ENCODE assay signal across 24 cellular contexts in the genomic region with DNA sequence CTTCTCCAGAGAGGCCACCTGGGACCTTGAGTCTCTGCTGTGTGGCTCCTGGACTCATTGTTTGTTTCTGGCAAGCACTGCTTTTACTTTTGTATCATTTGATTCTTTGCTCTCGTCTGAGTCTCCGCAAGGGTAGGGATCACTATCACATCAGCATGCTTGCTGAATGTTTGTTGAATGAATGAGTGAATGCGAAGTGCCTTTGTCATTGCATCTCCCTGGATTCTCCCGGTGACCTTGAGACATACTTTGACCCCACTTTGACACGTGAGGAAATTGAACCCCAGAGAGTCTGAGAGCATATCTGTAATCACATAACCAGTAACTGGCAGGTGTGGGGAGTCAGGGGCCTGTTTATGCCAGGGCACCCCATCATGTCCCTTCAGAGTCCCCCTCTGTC.
DNase-seq lines count a peak whose midpoint lies in the region; ATAC-seq and TF ChIP-seq lines count a peak whose summit lies in the region.
"Had no signal": no experiment of that assay in that cellular context is flagged by ENCODE, and none has a peak within 500 bp of the region (broad histone marks: within the 10 kb centered on the region; RNA-seq: fewer than 3 reads in every experiment).

No MANE protein-coding gene starts in this region.

- peak overlapping the region; percentile 89 for H2AK5ac ChIP-seq in IMR-90 (ENCODE audit: low read depth, low read length)

- H4K5ac ChIP-seq in IMR-90 (ENCODE audit: low read depth, low read length) = no peak overlapping the region

- H3K36me3 ChIP-seq in SK-N-SH (replicated peaks in 1 of 2; ENCODE audit: control insufficient read depth in 1 of 2, insufficient read depth in 2 of 2, low read length in 1 of 2) (peaks cover 7 to 21% of the 10 kb centered on the region in 2 experiments), IMR-90 (ENCODE audit: control insufficient read depth, insufficient read depth, low read length) (peaks cover 33% of the 10 kb centered on the region), gastroesophageal sphincter (peaks cover 0 to 38% of the 10 kb centered on the region in 2 donors)

- POLR2A ChIA-PET in SK-N-SH (lab: Yijun Ruan, JAX) (no interaction called here), IMR-90 (lab: Charles Lee; ENCODE audit: unreplicated experiment) (no interaction called here)

- peaks cover 82% of the 10 kb centered on the region for H3K79me2 ChIP-seq in SK-N-SH (ENCODE audit: insufficient read depth)

- H3K4me1 ChIP-seq in SK-N-SH (ENCODE audit: control insufficient read depth in 1 of 2, insufficient read depth in 2 of 2, low read depth in 1 of 2, low read length in 1 of 2) (peaks cover 43 to 89% of the 10 kb centered on the region in 2 experiments), IMR-90 (ENCODE audit: control insufficient read depth, insufficient read depth, low read length) (peaks cover 75% of the 10 kb centered on the region), gastroesophageal sphincter (peaks cover 18 to 100% (median 91%) of the 10 kb centered on the region in 3 donors)

- H3K9me1 ChIP-seq in IMR-90 (ENCODE audit: insufficient read depth, low read length) = peaks cover 47% of the 10 kb centered on the region

- no peaks in the 10 kb centered on the region; the same call in 1 of the 2 replicates for H4K20me1 ChIP-seq in SK-N-SH (ENCODE audit: insufficient read depth)
- H4K20me1 ChIP-seq in IMR-90 (ENCODE audit: insufficient read depth, low read length) = peaks cover 52% of the 10 kb centered on the region

- TF ChIP-seq POLR2A in IMR-90 (IDR thresholded peaks at IDR 0.05; ENCODE audit: low read depth, low read length) = no peak
- TF ChIP-seq POLR2A in gastroesophageal sphincter (IDR thresholded peaks at IDR 0.05) = no peak

- H2AK9ac ChIP-seq in IMR-90 (replicated peaks; ENCODE audit: low read depth, low read length, poor library complexity) = peak overlapping the region; percentile 49

- dilution Hi-C loops in IMR-90 (cut with HindIII; ENCODE audit: low sequenced_read_pairs, unreplicated experiment) = no loop called here

- no peak for ATAC-seq in SK-N-SH treated with all-trans-retinoic acid at 6 μM for 48 hours
- no peak for ATAC-seq in IMR-90 (ENCODE audit: low read depth)
- ATAC-seq in gastroesophageal sphincter = no peak
- no peak for ATAC-seq in GM21529 (IDR thresholded peaks at IDR 0.05; ENCODE audit: unreplicated experiment)
- ATAC-seq: body of pancreas; stimulated activated naive CD8-positive, alpha-beta T cell treated with anti-CD3 and anti-CD28 coated beads, Interleukin-15, amount 100 ng/mL, for 72 hours; upper lobe of right lung had no signal

- peak overlapping the region; percentile 54 for H3K27ac Mint-ChIP-seq in progenitor cell of endocrine pancreas
- H3K27ac Mint-ChIP-seq: activated naive CD4-positive, alpha-beta T cell treated with anti-CD3 and anti-CD28 coated beads, Interleukin-2, amount 50 U/mL, for 24 hours had no signal

- peaks cover 71 to 97% of the 10 kb centered on the region in 2 experiments for H3K79me1 ChIP-seq in IMR-90 (ENCODE audit: low read depth in 1 of 2, low read length in 2 of 2)

- intact Hi-C loops in IMR-90 (cut with micrococcal nuclease) = no loop called here

- no peak overlapping the region for H3K4me2 ChIP-seq in SK-N-SH
- H3K4me2 ChIP-seq in IMR-90 (ENCODE audit: low read depth, low read length) = no peak overlapping the region

- peak overlapping the region; percentile 95; the same call in 1 of the 2 replicates for H2BK20ac ChIP-seq in IMR-90 (ENCODE audit: low read depth, low read length)

- H3K23ac ChIP-seq in IMR-90 (ENCODE audit: low read depth, low read length) = peak overlapping the region; percentile 68; the same call in 1 of the 2 replicates

- H2BK15ac ChIP-seq in IMR-90 (ENCODE audit: low read depth, low read length) = no peak overlapping the region; the same call in 2 of the 3 replicates

- no peak overlapping the region for H3K4me3 Mint-ChIP-seq in progenitor cell of endocrine pancreas (ENCODE audit: low read depth)
- H3K4me3 Mint-ChIP-seq: activated naive CD4-positive, alpha-beta T cell treated with anti-CD3 and anti-CD28 coated beads, Interleukin-2, amount 50 U/mL, for 24 hours; IgD-negative memory B cell; stimulated activated naive CD8-positive, alpha-beta T cell treated with anti-CD3 and anti-CD28 coated beads, Interleukin-15, amount 100 ng/mL, for 72 hours had no signal

- H4K8ac ChIP-seq in IMR-90 (ENCODE audit: low read depth in 2 of 2, low read length in 2 of 2) = peak overlapping the region in 1 of 2 experiments; percentile 30; a peak in 3 of 4 replicates

- no peak overlapping the region for H3K56ac ChIP-seq in IMR-90 (ENCODE audit: extremely low read depth, insufficient read depth, low read length)

- TF ChIP-seq EP300 in SK-N-SH (IDR thresholded peaks at IDR 0.05; ENCODE audit: borderline replicate concordance in 1 of 2, low read depth in 1 of 2, low read length in 1 of 2) = no peak
- no peak for TF ChIP-seq EP300 in gastroesophageal sphincter (IDR thresholded peaks at IDR 0.05)

- H3K14ac ChIP-seq in IMR-90 (replicated peaks; ENCODE audit: low read depth, low read length) = peak overlapping the region; percentile 99

- 76% methylated on average over 5 of the region's 5 CpGs for WGBS in SK-N-SH (ENCODE audit: low lambda C conversion rate)
- 71% methylated on average over 4 of the region's 5 CpGs; no CpG with 5 or more reads in 1 of the 2 experiments for WGBS in IMR-90 (ENCODE audit: extremely low coverage in 2 of 2, insufficient read length in 1 of 2), 2 experiments
- WGBS in gastroesophageal sphincter (ENCODE audit: low coverage in 1 of 2), 2 donors = 53 to 67% methylated on average over 3 to 5 of the region's 5 CpGs

- peaks cover 38% of the 10 kb centered on the region for H3F3A ChIP-seq in SK-N-SH (replicated peaks; ENCODE audit: insufficient read depth)

- no peaks in the 10 kb centered on the region for H3K9me3 Mint-ChIP-seq in progenitor cell of endocrine pancreas (ENCODE audit: low read depth)
- H3K9me3 Mint-ChIP-seq: activated naive CD4-positive, alpha-beta T cell treated with anti-CD3 and anti-CD28 coated beads, Interleukin-2, amount 50 U/mL, for 24 hours; stimulated activated naive CD8-positive, alpha-beta T cell treated with anti-CD3 and anti-CD28 coated beads, Interleukin-15, amount 100 ng/mL, for 72 hours had no signal

- TF ChIP-seq RAD21 in SK-N-SH (IDR thresholded peaks at IDR 0.05; ENCODE audit: low read length) = no peak
- TF ChIP-seq RAD21 in IMR-90 (IDR thresholded peaks at IDR 0.05; ENCODE audit: low read length) = no peak

- H3K9me3 ChIP-seq in SK-N-SH (no peaks in the 10 kb centered on the region), IMR-90 (ENCODE audit: control insufficient read depth, insufficient read depth, low read length) (no peaks in the 10 kb centered on the region), gastroesophageal sphincter (no peaks in the 10 kb centered on the region)
- H3K9me3 ChIP-seq: BE2C, body of pancreas, upper lobe of right lung had no signal

- peak overlapping the region; percentile 99 for H2BK5ac ChIP-seq in IMR-90 (ENCODE audit: low read depth, low read length, poor library complexity, severe bottlenecking)

- H2AFZ ChIP-seq in SK-N-SH (ENCODE audit: low read depth) = no peak overlapping the region
- H2AFZ ChIP-seq in IMR-90 (replicated peaks; ENCODE audit: low read length, poor library complexity) = no peak overlapping the region

- H3K9me2 ChIP-seq in SK-N-SH = no peaks in the 10 kb centered on the region

- peak overlapping the region; percentile 98 for H4K91ac ChIP-seq in IMR-90 (ENCODE audit: insufficient read depth, low read depth, low read length)

- H2BK120ac ChIP-seq in IMR-90 (ENCODE audit: low read depth, low read length) = peak overlapping the region; percentile 52

- TF ChIP-seq CTCF in SK-N-SH (IDR thresholded peaks at IDR 0.05) (no peak), IMR-90 (conservative IDR thresholded peaks at IDR 0.05; ENCODE audit: low read depth, low read length) (no peak), gastroesophageal sphincter (IDR thresholded peaks at IDR 0.05) (no peak), progenitor cell of endocrine pancreas (IDR thresholded peaks at IDR 0.05; ENCODE audit: unreplicated experiment) (no peak)

- H3K4me1 Mint-ChIP-seq in progenitor cell of endocrine pancreas (ENCODE audit: low read depth) = peaks cover 40% of the 10 kb centered on the region

- no TSS peak for BruUV-seq in IMR-90 (replicated peaks; lab: Mats Ljungman, UMichigan)

- H3K18ac ChIP-seq in IMR-90 (ENCODE audit: low read depth, low read length) = 0 out of 2 replicates have a peak overlapping the region, but pooled peaks have one; percentile 12

- H3K27ac ChIP-seq in SK-N-SH (ENCODE audit: low read depth in 2 of 2, low read length in 1 of 2) (peak overlapping the region; percentile 12 to 95; a peak in 3 of 4 replicates), IMR-90 (ENCODE audit: insufficient read depth, low read length) (peak overlapping the region; percentile 93), gastroesophageal sphincter (peak overlapping the region in 3 of 4 donors; percentile 85 to 92 (median 88))
- H3K27ac ChIP-seq: 22Rv1, upper lobe of right lung had no signal

- H3K27me3 Mint-ChIP-seq in progenitor cell of endocrine pancreas = no peaks in the 10 kb centered on the region
- H3K27me3 Mint-ChIP-seq: activated naive CD4-positive, alpha-beta T cell treated with anti-CD3 and anti-CD28 coated beads, Interleukin-2, amount 50 U/mL, for 24 hours; IgD-negative memory B cell; stimulated activated naive CD8-positive, alpha-beta T cell treated with anti-CD3 and anti-CD28 coated beads, Interleukin-15, amount 100 ng/mL, for 72 hours had no signal

- no peaks in the 10 kb centered on the region for H3K27me3 ChIP-seq in SK-N-SH (ENCODE audit: insufficient read depth)
- no peaks in the 10 kb centered on the region for H3K27me3 ChIP-seq in IMR-90 (ENCODE audit: control insufficient read depth, insufficient read depth, low read length)
- no peaks in the 10 kb centered on the region for H3K27me3 ChIP-seq in gastroesophageal sphincter
- H3K27me3 ChIP-seq: BE2C, body of pancreas, upper lobe of right lung had no signal

- H3K9ac ChIP-seq in SK-N-SH (no peak overlapping the region), IMR-90 (ENCODE audit: low read depth, low read length) (no peak overlapping the region)

- DNase-seq in SK-N-SH (no peak), IMR-90 (no peak), progenitor cell of endocrine pancreas (ENCODE audit: low spot score, unreplicated experiment) (no peak), cerebellar cortex (ENCODE audit: low spot score) (no peak), DMS114 treated with DMSO at 0.1 percent for 48 hours (lab: John Stamatoyannopoulos, UW; ENCODE audit: unreplicated experiment) (no peak)
- DNase-seq: activated CD8-positive, alpha-beta memory T cell treated with anti-CD3 and anti-CD28 coated beads for 24 hours; activated T-cell treated with anti-CD3 and anti-CD28 coated beads, Interleukin-2, amount 50 U/mL, for 48 hours; BE2C; body of pancreas; NCI-H1436 treated with DMSO at 0.1 percent for 48 hours; NCI-H2171 treated with DMSO at 0.1 percent for 48 hours; NCI-H526; posterior cingulate gyrus; stimulated activated naive CD8-positive, alpha-beta T cell treated with anti-CD3 and anti-CD28 coated beads, Interleukin-15, amount 100 ng/mL, for 72 hours; upper lobe of right lung had no signal

- CTCF ChIA-PET in SK-N-SH (lab: Yijun Ruan, JAX) = interaction anchor here (1.2 kb wide), 1 partner anchor 34 kb away, joined by 7 read pairs; no protein-coding TSS in a partner anchor
- CTCF ChIA-PET in IMR-90 (lab: Yijun Ruan, JAX) = no interaction called here

- peaks cover 3% of the 10 kb centered on the region for H3K36me3 Mint-ChIP-seq in progenitor cell of endocrine pancreas (ENCODE audit: insufficient read depth)
- H3K36me3 Mint-ChIP-seq: IgD-negative memory B cell had no signal

- H3K4me3 ChIP-seq in SK-N-SH (ENCODE audit: low read depth in 2 of 2, low read length in 1 of 2) = no peak overlapping the region
- no peak overlapping the region for H3K4me3 ChIP-seq in IMR-90 (ENCODE audit: insufficient read depth, low read depth, low read length)
- no peak overlapping the region for H3K4me3 ChIP-seq in gastroesophageal sphincter
- H3K4me3 ChIP-seq: body of pancreas, coronary artery, lung, skin epidermis, upper lobe of right lung had no signal

- H3K4ac ChIP-seq in IMR-90 (ENCODE audit: low read depth, low read length) = peak overlapping the region; percentile 100

- in situ Hi-C loops in IMR-90 (cut with MboI; ENCODE audit: low sequenced_read_pairs) = no loop called here
